ENCODE assay signal across 19 cellular contexts in genomic region chr5:93716453-93716852, GRCh38.
"Had no signal": no experiment of that assay in that cellular context is flagged by ENCODE, and none has a peak within 500 bp of the region (broad histone marks: within the 10 kb centered on the region; RNA-seq: fewer than 3 reads in every experiment).

No MANE protein-coding gene starts in this region.

- H3K36me3 ChIP-seq: brain microvascular endothelial cell, cardiac muscle cell, WERI-Rb-1 had no signal

- H3K9me2 ChIP-seq: SK-N-SH had no signal

- H3K27ac Mint-ChIP-seq: activated CD4-positive, alpha-beta memory T cell treated with anti-CD3 and anti-CD28 coated beads, Interleukin-2, amount 10 ng/mL, durations not matched to agents 7 days and 5 days; activated CD4-positive, alpha-beta T cell treated with anti-CD3 and anti-CD28 coated beads for 36 hours; activated naive CD4-positive, alpha-beta T cell treated with anti-CD3 and anti-CD28 coated beads, Interleukin-2, amount 10 ng/mL, durations not matched to agents 7 days and 5 days; activated naive CD8-positive, alpha-beta T cell treated with anti-CD3 and anti-CD28 coated beads for 36 hours; activated T-helper 17 cell treated with anti-CD3 and anti-CD28 coated beads, Interleukin-2, amount 50 U/mL, for 72 hours had no signal

- H3K9me3 Mint-ChIP-seq: activated CD4-positive, alpha-beta memory T cell treated with anti-CD3 and anti-CD28 coated beads, Interleukin-2, amount 10 ng/mL, durations not matched to agents 7 days and 5 days; activated naive CD4-positive, alpha-beta T cell treated with anti-CD3 and anti-CD28 coated beads, Interleukin-2, amount 10 ng/mL, durations not matched to agents 7 days and 5 days; activated naive CD8-positive, alpha-beta T cell treated with anti-CD3 and anti-CD28 coated beads for 36 hours; activated T-helper 17 cell treated with anti-CD3 and anti-CD28 coated beads, Interleukin-2, amount 50 U/mL, for 72 hours had no signal

- H3K27me3 ChIP-seq: brain microvascular endothelial cell, cardiac muscle cell had no signal

- H3K4me3 Mint-ChIP-seq: activated CD4-positive, alpha-beta memory T cell treated with anti-CD3 and anti-CD28 coated beads, Interleukin-2, amount 10 ng/mL, durations not matched to agents 7 days and 5 days; activated CD4-positive, alpha-beta T cell treated with anti-CD3 and anti-CD28 coated beads for 36 hours; activated naive CD4-positive, alpha-beta T cell treated with anti-CD3 and anti-CD28 coated beads, Interleukin-2, amount 10 ng/mL, durations not matched to agents 7 days and 5 days; activated naive CD8-positive, alpha-beta T cell treated with anti-CD3 and anti-CD28 coated beads for 36 hours; activated T-helper 17 cell treated with anti-CD3 and anti-CD28 coated beads, Interleukin-2, amount 50 U/mL, for 72 hours had no signal

- H3K36me3 Mint-ChIP-seq: activated naive CD4-positive, alpha-beta T cell treated with anti-CD3 and anti-CD28 coated beads, Interleukin-2, amount 10 ng/mL, durations not matched to agents 7 days and 5 days had no signal

- DNase-seq: activated CD4-positive, alpha-beta memory T cell treated with anti-CD3 and anti-CD28 coated beads, Interleukin-2, amount 10 ng/mL, durations not matched to agents 7 days and 5 days; activated CD4-positive, alpha-beta T cell treated with anti-CD3 and anti-CD28 coated beads for 36 hours; activated CD4-positive, alpha-beta T cell treated with anti-CD3 and anti-CD28 coated beads, Interleukin-2, amount 50 U/mL, for 1 hour; activated gamma-delta T cell; activated naive CD4-positive, alpha-beta T cell treated with anti-CD3 and anti-CD28 coated beads, Interleukin-2, amount 10 ng/mL, durations not matched to agents 7 days and 5 days; activated naive CD8-positive, alpha-beta T cell treated with anti-CD3 and anti-CD28 coated beads for 36 hours; activated T-cell treated with anti-CD3 and anti-CD28 coated beads for 4 hours; activated T-cell treated with anti-CD3 and anti-CD28 coated beads, Interleukin-2, amount 50 U/mL, for 48 hours; NCI-H1048; NCI-H526; NCI-H82; NK-92 treated with Interleukin-12 subunit alpha and Interleukin-12 subunit beta, amount 100 ng/mL, for 24 hours; SK-N-SH; T-helper 1 cell; WERI-Rb-1 had no signal

- H3K27me3 Mint-ChIP-seq: activated CD4-positive, alpha-beta memory T cell treated with anti-CD3 and anti-CD28 coated beads, Interleukin-2, amount 10 ng/mL, durations not matched to agents 7 days and 5 days; activated CD4-positive, alpha-beta T cell treated with anti-CD3 and anti-CD28 coated beads for 36 hours; activated naive CD4-positive, alpha-beta T cell treated with anti-CD3 and anti-CD28 coated beads, Interleukin-2, amount 10 ng/mL, durations not matched to agents 7 days and 5 days; activated naive CD8-positive, alpha-beta T cell treated with anti-CD3 and anti-CD28 coated beads for 36 hours; activated T-helper 17 cell treated with anti-CD3 and anti-CD28 coated beads, Interleukin-2, amount 50 U/mL, for 72 hours had no signal

- H3K27ac ChIP-seq: brain microvascular endothelial cell, cardiac muscle cell, WERI-Rb-1 had no signal

- ATAC-seq: activated CD4-positive, alpha-beta T cell treated with anti-CD3 and anti-CD28 coated beads for 36 hours; activated T-helper 17 cell treated with anti-CD3 and anti-CD28 coated beads, Interleukin-2, amount 50 U/mL, for 72 hours; Panc1 had no signal

- H3K4me2 ChIP-seq: SK-N-SH had no signal

- H3K4me3 ChIP-seq: cardiac muscle cell had no signal
